Comparison of ENCODE assay signal across 1 cellular context in the genomic region with DNA sequence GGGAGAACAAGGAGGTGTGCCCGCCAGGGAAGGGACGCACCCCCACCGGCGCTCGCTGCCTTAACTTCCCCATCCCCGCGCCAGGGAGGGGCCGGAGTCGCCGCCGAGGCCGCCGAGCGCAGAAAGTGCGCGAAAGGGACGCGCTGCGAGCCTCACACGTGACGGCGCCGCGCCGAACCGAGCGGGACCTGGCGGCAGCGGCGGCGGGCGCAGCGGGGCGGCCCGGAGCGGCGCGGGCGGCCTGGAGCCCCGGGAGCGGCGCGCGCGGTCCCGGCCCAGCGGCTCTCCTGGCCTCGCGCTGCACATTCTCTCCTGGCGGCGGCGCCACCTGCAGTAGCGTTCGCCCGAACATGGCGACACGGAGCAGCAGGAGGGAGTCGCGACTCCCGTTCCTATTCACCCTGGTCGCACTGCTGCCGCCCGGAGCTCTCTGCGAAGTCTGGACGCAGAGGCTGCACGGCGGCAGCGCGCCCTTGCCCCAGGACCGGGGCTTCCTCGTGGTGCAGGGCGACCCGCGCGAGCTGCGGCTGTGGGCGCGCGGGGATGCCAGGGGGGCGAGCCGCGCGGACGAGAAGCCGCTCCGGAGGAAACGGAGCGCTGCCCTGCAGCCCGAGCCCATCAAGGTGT.
TF ChIP-seq lines count a peak whose summit lies in the region.

TSS of gene SORL1 (plus strand) at position 333 of the 627 bp plus-strand sequence. CDS start at position 351, 18 bp downstream.

TF ChIP-seq in HepG2, 621 proteins besides CTCF, POLR2A, EP300 and RAD21 (continued from another document and continues in another):
- TF ChIP-seq HNRNPK (IDR thresholded peaks at IDR 0.05; ENCODE audit: low read depth, low read length, poor library complexity, severe bottlenecking) (no peak), ZNF468 (CRISPR knock-in tag; IDR thresholded peaks at IDR 0.05) (no peak), ZNF777 (CRISPR knock-in tag; IDR thresholded peaks at IDR 0.05) (peak; percentile 51), AGO1 (IDR thresholded peaks at IDR 0.05; ENCODE audit: low read depth, low read length, poor library complexity, severe bottlenecking) (no peak), MTA3 (CRISPR knock-in tag; IDR thresholded peaks at IDR 0.05) (no peak), GATAD2A (CRISPR knock-in tag; IDR thresholded peaks at IDR 0.05) (no peak; the same call in 1 of the 2 replicates), CBFB (CRISPR knock-in tag; IDR thresholded peaks at IDR 0.05) (peak; percentile 39; the same call in 1 of the 2 replicates), IKZF5 (CRISPR knock-in tag; IDR thresholded peaks at IDR 0.05) (no peak; the same call in 1 of the 2 replicates), TBX3 (IDR thresholded peaks at IDR 0.05; ENCODE audit: borderline replicate concordance) (no peak), ZNF891 (CRISPR knock-in tag; IDR thresholded peaks at IDR 0.05) (no peak), KAT7 (CRISPR knock-in tag; IDR thresholded peaks at IDR 0.05; ENCODE audit: borderline replicate concordance) (peak; percentile 79), ZSCAN29 (CRISPR knock-in tag; conservative IDR thresholded peaks at IDR 0.05) (0 out of 2 replicates have a peak, but pooled peaks have one; percentile 18), CEBPZ (IDR thresholded peaks at IDR 0.05; ENCODE audit: low read length) (no peak), PAWR (CRISPR knock-in tag; IDR thresholded peaks at IDR 0.05; ENCODE audit: borderline replicate concordance) (no peak), ZNF383 (CRISPR knock-in tag; IDR thresholded peaks at IDR 0.05; ENCODE audit: borderline replicate concordance) (no peak), MTERF4 (CRISPR knock-in tag; IDR thresholded peaks at IDR 0.05) (peak; percentile 64; the same call in 1 of the 2 replicates), NKX3-1 (CRISPR knock-in tag; IDR thresholded peaks at IDR 0.05) (peak; percentile 59; the same call in 1 of the 2 replicates), ATAD3A (CRISPR knock-in tag; IDR thresholded peaks at IDR 0.05) (no peak), SUZ12 (IDR thresholded peaks at IDR 0.05; ENCODE audit: low read depth, low read length) (no peak), TCF12 (IDR thresholded peaks at IDR 0.05) (no peak), TCF12 (CRISPR knock-in tag; IDR thresholded peaks at IDR 0.05) (no peak), FOXO1 (CRISPR knock-in tag; IDR thresholded peaks at IDR 0.05) (peak; percentile 49; the same call in 1 of the 2 replicates), E2F1 (CRISPR knock-in tag; IDR thresholded peaks at IDR 0.05) (no peak), ZBTB49 (CRISPR knock-in tag; IDR thresholded peaks at IDR 0.05; ENCODE audit: borderline replicate concordance) (no peak), MAZ (IDR thresholded peaks at IDR 0.05; ENCODE audit: borderline replicate concordance, low read depth, low read length) (no peak), MAZ (CRISPR knock-in tag; IDR thresholded peaks at IDR 0.05; ENCODE audit: low read depth) (no peak; the same call in 1 of the 2 replicates), ZNF124 (CRISPR knock-in tag; IDR thresholded peaks at IDR 0.05) (no peak), ZNF549 (CRISPR knock-in tag; IDR thresholded peaks at IDR 0.05) (no peak), DDIT3 (CRISPR knock-in tag; IDR thresholded peaks at IDR 0.05) (no peak), MTF1 (CRISPR knock-in tag; IDR thresholded peaks at IDR 0.05) (no peak), PHF8 (CRISPR knock-in tag; IDR thresholded peaks at IDR 0.05) (peak; percentile 62; the same call in 1 of the 2 replicates), CENPX (CRISPR knock-in tag; IDR thresholded peaks at IDR 0.05) (no peak), MXD1 (CRISPR knock-in tag; IDR thresholded peaks at IDR 0.05) (peak; percentile 53; the same call in 1 of the 2 replicates), NR2F6 (IDR thresholded peaks at IDR 0.05) (no peak), NR2F6 (CRISPR knock-in tag; IDR thresholded peaks at IDR 0.05) (peak; percentile 15; the same call in 1 of the 2 replicates), ISL2 (CRISPR knock-in tag; IDR thresholded peaks at IDR 0.05) (no peak; the same call in 1 of the 2 replicates), ZNF263 (CRISPR knock-in tag; IDR thresholded peaks at IDR 0.05) (peak; percentile 24; the same call in 1 of the 2 replicates), PAF1 (CRISPR knock-in tag; IDR thresholded peaks at IDR 0.05) (no peak), ZNF431 (CRISPR knock-in tag; IDR thresholded peaks at IDR 0.05; ENCODE audit: borderline replicate concordance, low read depth) (no peak), ZBTB3 (CRISPR knock-in tag; IDR thresholded peaks at IDR 0.05; ENCODE audit: borderline replicate concordance, low read depth) (no peak), ZNF703 (CRISPR knock-in tag; IDR thresholded peaks at IDR 0.05; ENCODE audit: borderline replicate concordance) (no peak), SP2 (CRISPR knock-in tag; IDR thresholded peaks at IDR 0.05) (no peak), GTF2F1 (IDR thresholded peaks at IDR 0.05; ENCODE audit: low read length) (no peak), ZBTB1 (CRISPR knock-in tag; IDR thresholded peaks at IDR 0.05; ENCODE audit: borderline replicate concordance) (no peak), NR1H2 (CRISPR knock-in tag; IDR thresholded peaks at IDR 0.05; ENCODE audit: borderline replicate concordance, low read depth) (no peak)
- TF ChIP-seq, protein P1, sequence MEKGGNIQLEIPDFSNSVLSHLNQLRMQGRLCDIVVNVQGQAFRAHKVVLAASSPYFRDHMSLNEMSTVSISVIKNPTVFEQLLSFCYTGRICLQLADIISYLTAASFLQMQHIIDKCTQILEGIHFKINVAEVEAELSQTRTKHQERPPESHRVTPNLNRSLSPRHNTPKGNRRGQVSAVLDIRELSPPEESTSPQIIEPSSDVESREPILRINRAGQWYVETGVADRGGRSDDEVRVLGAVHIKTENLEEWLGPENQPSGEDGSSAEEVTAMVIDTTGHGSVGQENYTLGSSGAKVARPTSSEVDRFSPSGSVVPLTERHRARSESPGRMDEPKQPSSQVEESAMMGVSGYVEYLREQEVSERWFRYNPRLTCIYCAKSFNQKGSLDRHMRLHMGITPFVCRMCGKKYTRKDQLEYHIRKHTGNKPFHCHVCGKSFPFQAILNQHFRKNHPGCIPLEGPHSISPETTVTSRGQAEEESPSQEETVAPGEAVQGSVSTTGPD (CRISPR knock-in tag; IDR thresholded peaks at IDR 0.05) = no peak
- TF ChIP-seq, protein P2, sequence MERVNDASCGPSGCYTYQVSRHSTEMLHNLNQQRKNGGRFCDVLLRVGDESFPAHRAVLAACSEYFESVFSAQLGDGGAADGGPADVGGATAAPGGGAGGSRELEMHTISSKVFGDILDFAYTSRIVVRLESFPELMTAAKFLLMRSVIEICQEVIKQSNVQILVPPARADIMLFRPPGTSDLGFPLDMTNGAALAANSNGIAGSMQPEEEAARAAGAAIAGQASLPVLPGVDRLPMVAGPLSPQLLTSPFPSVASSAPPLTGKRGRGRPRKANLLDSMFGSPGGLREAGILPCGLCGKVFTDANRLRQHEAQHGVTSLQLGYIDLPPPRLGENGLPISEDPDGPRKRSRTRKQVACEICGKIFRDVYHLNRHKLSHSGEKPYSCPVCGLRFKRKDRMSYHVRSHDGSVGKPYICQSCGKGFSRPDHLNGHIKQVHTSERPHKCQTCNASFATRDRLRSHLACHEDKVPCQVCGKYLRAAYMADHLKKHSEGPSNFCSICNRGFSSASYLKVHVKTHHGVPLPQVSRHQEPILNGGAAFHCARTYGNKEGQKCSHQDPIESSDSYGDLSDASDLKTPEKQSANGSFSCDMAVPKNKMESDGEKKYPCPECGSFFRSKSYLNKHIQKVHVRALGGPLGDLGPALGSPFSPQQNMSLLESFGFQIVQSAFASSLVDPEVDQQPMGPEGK (CRISPR knock-in tag; IDR thresholded peaks at IDR 0.05) = no peak; the same call in none of the 2 replicates
- TF ChIP-seq, protein P3, sequence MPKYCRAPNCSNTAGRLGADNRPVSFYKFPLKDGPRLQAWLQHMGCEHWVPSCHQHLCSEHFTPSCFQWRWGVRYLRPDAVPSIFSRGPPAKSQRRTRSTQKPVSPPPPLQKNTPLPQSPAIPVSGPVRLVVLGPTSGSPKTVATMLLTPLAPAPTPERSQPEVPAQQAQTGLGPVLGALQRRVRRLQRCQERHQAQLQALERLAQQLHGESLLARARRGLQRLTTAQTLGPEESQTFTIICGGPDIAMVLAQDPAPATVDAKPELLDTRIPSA (CRISPR knock-in tag; IDR thresholded peaks at IDR 0.05; ENCODE audit: borderline replicate concordance) = no peak
- TF ChIP-seq, protein P4, sequence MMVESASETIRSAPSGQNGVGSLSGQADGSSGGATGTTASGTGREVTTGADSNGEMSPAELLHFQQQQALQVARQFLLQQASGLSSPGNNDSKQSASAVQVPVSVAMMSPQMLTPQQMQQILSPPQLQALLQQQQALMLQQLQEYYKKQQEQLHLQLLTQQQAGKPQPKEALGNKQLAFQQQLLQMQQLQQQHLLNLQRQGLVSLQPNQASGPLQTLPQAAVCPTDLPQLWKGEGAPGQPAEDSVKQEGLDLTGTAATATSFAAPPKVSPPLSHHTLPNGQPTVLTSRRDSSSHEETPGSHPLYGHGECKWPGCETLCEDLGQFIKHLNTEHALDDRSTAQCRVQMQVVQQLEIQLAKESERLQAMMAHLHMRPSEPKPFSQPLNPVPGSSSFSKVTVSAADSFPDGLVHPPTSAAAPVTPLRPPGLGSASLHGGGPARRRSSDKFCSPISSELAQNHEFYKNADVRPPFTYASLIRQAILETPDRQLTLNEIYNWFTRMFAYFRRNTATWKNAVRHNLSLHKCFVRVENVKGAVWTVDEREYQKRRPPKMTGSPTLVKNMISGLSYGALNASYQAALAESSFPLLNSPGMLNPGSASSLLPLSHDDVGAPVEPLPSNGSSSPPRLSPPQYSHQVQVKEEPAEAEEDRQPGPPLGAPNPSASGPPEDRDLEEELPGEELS (CRISPR knock-in tag; IDR thresholded peaks at IDR 0.05) = no peak; the same call in 1 of the 2 replicates
